ENCODE assay signal across 22 cellular contexts in the genomic region with DNA sequence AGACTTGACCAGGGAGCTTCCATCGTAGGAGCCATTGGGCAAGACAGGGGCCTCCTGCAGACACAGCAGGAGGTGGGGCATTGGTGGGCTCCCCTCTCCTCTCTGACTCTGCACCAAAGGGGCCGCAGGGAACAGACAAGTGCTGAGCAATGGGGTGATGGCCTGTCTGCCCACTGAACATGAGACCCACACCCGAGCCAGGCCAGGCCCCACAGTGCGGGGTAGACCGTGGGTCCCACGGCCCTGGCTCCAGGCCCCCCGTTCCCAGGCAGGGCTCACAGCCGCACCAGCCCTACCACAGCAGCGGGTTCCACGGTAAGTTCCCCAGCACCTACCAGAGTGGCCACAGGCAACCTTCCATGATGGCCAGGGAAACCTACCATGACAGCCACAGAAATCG.
"Had no signal": no experiment of that assay in that cellular context is flagged by ENCODE, and none has a peak within 500 bp of the region (broad histone marks: within the 10 kb centered on the region; RNA-seq: fewer than 3 reads in every experiment).

No MANE protein-coding gene starts in this region.

- ATAC-seq: activated T-cell treated with anti-CD3 and anti-CD28 coated beads, Interleukin-2, amount 50 U/mL, for 4 hours had no signal

- H3K36me3 Mint-ChIP-seq: activated CD4-positive, alpha-beta memory T cell treated with anti-CD3 and anti-CD28 coated beads for 36 hours had no signal

- H3K4me3 Mint-ChIP-seq: activated CD4-positive, alpha-beta memory T cell treated with anti-CD3 and anti-CD28 coated beads for 36 hours; activated CD4-positive, alpha-beta T cell treated with anti-CD3 and anti-CD28 coated beads, Interleukin-2, amount 10 ng/mL, durations not matched to agents 7 days and 5 days; activated naive CD4-positive, alpha-beta T cell treated with anti-CD3 and anti-CD28 coated beads for 36 hours; activated naive CD8-positive, alpha-beta T cell; activated T-cell treated with anti-CD3 and anti-CD28 coated beads, Interleukin-2, amount 50 U/mL, for 4 hours; T-helper 1 cell treated with Interleukin-12 subunit alpha and Interleukin-12 subunit beta and Interleukin-4 antibody, amounts not matched to agents 30 μg/mL and 1 μg/mL, for 36 hours had no signal

- H3K27me3 Mint-ChIP-seq: activated CD4-positive, alpha-beta memory T cell treated with anti-CD3 and anti-CD28 coated beads for 36 hours; activated naive CD8-positive, alpha-beta T cell had no signal

- H3K4me3 ChIP-seq: cardiac muscle cell, Peyer's patch had no signal

- H3K27ac Mint-ChIP-seq: activated CD4-positive, alpha-beta memory T cell treated with anti-CD3 and anti-CD28 coated beads for 36 hours; activated CD4-positive, alpha-beta T cell treated with anti-CD3 and anti-CD28 coated beads, Interleukin-2, amount 10 ng/mL, durations not matched to agents 7 days and 5 days; activated naive CD4-positive, alpha-beta T cell treated with anti-CD3 and anti-CD28 coated beads for 36 hours; activated naive CD8-positive, alpha-beta T cell; T-helper 1 cell treated with Interleukin-12 subunit alpha and Interleukin-12 subunit beta and Interleukin-4 antibody, amounts not matched to agents 30 μg/mL and 1 μg/mL, for 36 hours had no signal

- H3K4me1 ChIP-seq: Peyer's patch had no signal

- H3K36me3 ChIP-seq: brain microvascular endothelial cell, cardiac muscle cell, Peyer's patch had no signal

- H3K27ac ChIP-seq: brain microvascular endothelial cell, cardiac muscle cell, Peyer's patch, RWPE1 had no signal

- DNase-seq: activated CD4-positive, alpha-beta memory T cell treated with anti-CD3 and anti-CD28 coated beads for 36 hours; activated CD4-positive, alpha-beta T cell treated with anti-CD3 and anti-CD28 coated beads for 1 hour; activated CD4-positive, alpha-beta T cell treated with anti-CD3 and anti-CD28 coated beads, Interleukin-2, amount 10 ng/mL, durations not matched to agents 7 days and 5 days; activated CD8-positive, alpha-beta memory T cell treated with anti-CD3 and anti-CD28 coated beads for 24 hours; activated gamma-delta T cell; activated naive CD4-positive, alpha-beta T cell treated with anti-CD3 and anti-CD28 coated beads for 36 hours; activated T-cell treated with anti-CD3 and anti-CD28 coated beads, Interleukin-2, amount 50 U/mL, for 4 hours; amygdala; brain microvascular endothelial cell; Kasumi-1; KBM-7; NCI-H1105 treated with DMSO at 0.1 percent for 48 hours; NCI-H1436 treated with DMSO at 0.1 percent for 48 hours; NCI-H187; NCI-H2081; NCI-H510A treated with DMSO at 0.1 percent for 48 hours; SHP77 treated with DMSO at 0.1 percent for 48 hours had no signal

- H3K9me3 ChIP-seq: Peyer's patch had no signal

- H3K4me1 Mint-ChIP-seq: activated CD4-positive, alpha-beta T cell treated with anti-CD3 and anti-CD28 coated beads, Interleukin-2, amount 10 ng/mL, durations not matched to agents 7 days and 5 days had no signal

- H3K27me3 ChIP-seq: brain microvascular endothelial cell, Peyer's patch had no signal
